ENCODE assay signal across 19 cellular contexts in the genomic region with DNA sequence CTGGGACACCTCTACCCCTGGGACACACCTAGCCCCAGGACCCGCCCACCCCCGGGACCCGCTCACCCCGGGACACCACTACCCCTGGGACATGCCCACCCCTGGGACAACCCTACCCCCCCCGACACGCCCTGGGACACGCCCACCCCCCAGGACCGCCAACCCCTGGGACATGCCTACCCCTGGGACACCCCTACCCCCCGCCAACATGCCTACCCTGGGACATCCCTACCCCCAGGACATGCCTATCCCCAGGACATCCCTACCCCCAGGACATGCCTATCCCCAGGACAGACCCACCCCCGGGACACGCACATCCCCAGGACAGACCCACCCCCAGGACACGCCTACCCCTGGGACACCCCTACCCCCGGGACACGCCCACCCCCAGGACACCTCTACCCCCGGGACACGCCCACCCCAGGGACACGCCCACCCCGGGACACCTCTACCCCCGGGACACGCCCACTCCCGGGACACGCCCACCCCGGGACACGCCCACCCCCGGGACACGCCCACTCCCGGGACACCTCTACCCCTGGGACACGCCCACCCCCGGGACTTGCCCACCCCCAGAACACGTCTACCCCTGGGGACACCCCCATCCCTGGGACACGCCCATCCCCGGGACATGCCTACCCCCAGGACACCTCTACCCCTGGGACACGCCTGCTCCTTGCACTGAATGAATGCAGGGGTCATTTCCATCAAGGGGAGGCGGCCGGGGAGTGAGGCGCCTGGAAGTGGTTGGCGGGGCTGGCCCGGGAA. TPM values are rescaled to one million over a fixed set of nuclear protein-coding genes. Genes with fewer than 3 reads are reported as not detected.
DNase-seq lines count a peak whose midpoint lies in the region; ATAC-seq and TF ChIP-seq lines count a peak whose summit lies in the region.
"Had no signal": no experiment of that assay in that cellular context is flagged by ENCODE, and none has a peak within 500 bp of the region (broad histone marks: within the 10 kb centered on the region; RNA-seq: fewer than 3 reads in every experiment).

No MANE protein-coding gene starts in this region.

- no peak overlapping the region for H3K4me3 ChIP-seq in vagina
- H3K4me3 ChIP-seq: GM12878, Peyer's patch had no signal

- POLR2A ChIA-PET in activated CD8-positive, alpha-beta T cell treated with anti-CD3 and anti-CD28 coated beads, Interleukin-2, amount 10 ng/mL, durations not matched to agents 7 days and 5 days (lab: Charles Lee): no interaction called here

- no peaks in the 10 kb centered on the region for H3K36me3 Mint-ChIP-seq in activated CD8-positive, alpha-beta T cell treated with anti-CD3 and anti-CD28 coated beads, Interleukin-2, amount 10 ng/mL, durations not matched to agents 7 days and 5 days (ENCODE audit: low read depth)
- peaks cover 6% of the 10 kb centered on the region for H3K36me3 Mint-ChIP-seq in endothelial cell (ENCODE audit: low read depth, unreplicated experiment)
- H3K36me3 Mint-ChIP-seq: natural killer cell had no signal

- intact Hi-C loops in vagina (cut with DNase I): no loop called here

- no peaks in the 10 kb centered on the region for H3K4me1 Mint-ChIP-seq in activated CD8-positive, alpha-beta T cell treated with anti-CD3 and anti-CD28 coated beads, Interleukin-2, amount 10 ng/mL, durations not matched to agents 7 days and 5 days (ENCODE audit: low read depth)
- H3K4me1 Mint-ChIP-seq in endothelial cell (ENCODE audit: unreplicated experiment): no peaks in the 10 kb centered on the region
- H3K4me1 Mint-ChIP-seq: natural killer cell had no signal

- H3K27me3 ChIP-seq in vagina: no peaks in the 10 kb centered on the region
- H3K27me3 ChIP-seq: Peyer's patch had no signal

- TF ChIP-seq POLR2A in vagina (IDR thresholded peaks at IDR 0.05): no peak

- DNase-seq in stimulated activated CD4-positive, alpha-beta T cell treated with anti-CD3 and anti-CD28 coated beads, Interleukin-15, amount 100 ng/mL, for 24 hours: peak; percentile 11
- no peak for DNase-seq in stimulated activated CD4-positive, alpha-beta T cell treated with anti-CD3 and anti-CD28 coated beads, Interleukin-4, amount 100 ng/mL, for 24 hours
- DNase-seq in iPS-NIHi11 (ENCODE audit: low spot score) (peak; percentile 65), vagina (ENCODE audit: extremely low spot score in 2 of 2) (no peak), NCI-H1048 (lab: John Stamatoyannopoulos, UW) (no peak), endothelial cell (ENCODE audit: low spot score) (no peak)
- no peak for DNase-seq in activated CD8-positive, alpha-beta T cell treated with anti-CD3 and anti-CD28 coated beads, Interleukin-2, amount 10 ng/mL, durations not matched to agents 7 days and 5 days
- DNase-seq: activated B cell treated with CpG ODN at 0.5 μM for 24 hours; activated gamma-delta T cell treated with Interleukin-2 at 50 U/mL for 16 hours; COR-L47; cortex of kidney; mammary epithelial cell; natural killer cell; NCI-H2107; Peyer's patch; stimulated activated CD4-positive, alpha-beta T cell treated with anti-CD3 and anti-CD28 coated beads, Interleukin-12 subunit alpha, Interleukin-12 subunit beta, amount 100 ng/mL, for 4 hours had no signal

- H3K9me3 ChIP-seq in vagina: no peaks in the 10 kb centered on the region
- H3K9me3 ChIP-seq: Peyer's patch had no signal

- H3K27ac ChIP-seq in vagina: peak overlapping the region; percentile 82

- H3K27me3 Mint-ChIP-seq in activated CD8-positive, alpha-beta T cell treated with anti-CD3 and anti-CD28 coated beads, Interleukin-2, amount 10 ng/mL, durations not matched to agents 7 days and 5 days (ENCODE audit: low read depth): no peaks in the 10 kb centered on the region
- H3K27me3 Mint-ChIP-seq in endothelial cell (ENCODE audit: unreplicated experiment): no peaks in the 10 kb centered on the region
- H3K27me3 Mint-ChIP-seq: activated B cell treated with CpG ODN at 0.5 μM for 24 hours had no signal

- peak; percentile 41 for ATAC-seq in SK-N-SH treated with all-trans-retinoic acid at 6 μM for 48 hours
- ATAC-seq in activated CD8-positive, alpha-beta T cell treated with anti-CD3 and anti-CD28 coated beads, Interleukin-2, amount 10 ng/mL, durations not matched to agents 7 days and 5 days: no peak
- ATAC-seq: GM12878, natural killer cell had no signal

- CTCF ChIA-PET in activated CD8-positive, alpha-beta T cell treated with anti-CD3 and anti-CD28 coated beads, Interleukin-2, amount 10 ng/mL, durations not matched to agents 7 days and 5 days (lab: Charles Lee): no interaction called here

- no peak overlapping the region for H3K4me3 Mint-ChIP-seq in activated CD8-positive, alpha-beta T cell treated with anti-CD3 and anti-CD28 coated beads, Interleukin-2, amount 10 ng/mL, durations not matched to agents 7 days and 5 days
- no peak overlapping the region for H3K4me3 Mint-ChIP-seq in endothelial cell (ENCODE audit: unreplicated experiment)
- H3K4me3 Mint-ChIP-seq: activated B cell treated with CpG ODN at 0.5 μM for 24 hours; natural killer cell; stimulated activated naive CD8-positive, alpha-beta T cell treated with anti-CD3 and anti-CD28 coated beads, Interleukin-15, Interleukin-2, amounts not matched to agents 100 ng/mL and 50 ng/mL, for 24 hours had no signal

- H3K36me3 ChIP-seq in vagina: no peaks in the 10 kb centered on the region
- H3K36me3 ChIP-seq: Peyer's patch had no signal

- no peak overlapping the region for H3K27ac Mint-ChIP-seq in activated CD8-positive, alpha-beta T cell treated with anti-CD3 and anti-CD28 coated beads, Interleukin-2, amount 10 ng/mL, durations not matched to agents 7 days and 5 days
- no peak overlapping the region for H3K27ac Mint-ChIP-seq in endothelial cell (ENCODE audit: unreplicated experiment)
- H3K27ac Mint-ChIP-seq: activated B cell treated with CpG ODN at 0.5 μM for 24 hours; natural killer cell; stimulated activated naive CD8-positive, alpha-beta T cell treated with anti-CD3 and anti-CD28 coated beads, Interleukin-15, Interleukin-2, amounts not matched to agents 100 ng/mL and 50 ng/mL, for 24 hours had no signal

- peaks cover 12% of the 10 kb centered on the region for H3K4me1 ChIP-seq in vagina
- H3K4me1 ChIP-seq: Peyer's patch had no signal

- H3K9me3 Mint-ChIP-seq in activated CD8-positive, alpha-beta T cell treated with anti-CD3 and anti-CD28 coated beads, Interleukin-2, amount 10 ng/mL, durations not matched to agents 7 days and 5 days (ENCODE audit: insufficient read depth): no peaks in the 10 kb centered on the region
- H3K9me3 Mint-ChIP-seq in endothelial cell (ENCODE audit: unreplicated experiment): no peaks in the 10 kb centered on the region
- H3K9me3 Mint-ChIP-seq: natural killer cell; stimulated activated naive CD8-positive, alpha-beta T cell treated with anti-CD3 and anti-CD28 coated beads, Interleukin-15, Interleukin-2, amounts not matched to agents 100 ng/mL and 50 ng/mL, for 24 hours had no signal

- TF ChIP-seq CTCF in vagina (IDR thresholded peaks at IDR 0.05): no peak
- TF ChIP-seq CTCF in endothelial cell (IDR thresholded peaks at IDR 0.05; ENCODE audit: unreplicated experiment): no peak

TF ChIP-seq in SK-N-SH treated with all-trans-retinoic acid at 6 μM for 48 hours, 23 proteins besides CTCF, POLR2A, EP300 and RAD21 (continues in another document):
- TF ChIP-seq GLIS3 (CRISPR knock-in tag; IDR thresholded peaks at IDR 0.05) (no peak), CSDC2 (CRISPR knock-in tag; IDR thresholded peaks at IDR 0.05) (no peak), ZNF8 (CRISPR knock-in tag; IDR thresholded peaks at IDR 0.05) (no peak), ZNF565 (CRISPR knock-in tag; conservative IDR thresholded peaks at IDR 0.05; ENCODE audit: low read depth) (no peak), TCF4 (CRISPR knock-in tag; IDR thresholded peaks at IDR 0.05; ENCODE audit: borderline replicate concordance) (no peak), SNAI2 (CRISPR knock-in tag; IDR thresholded peaks at IDR 0.05) (no peak), BACH2 (CRISPR knock-in tag; IDR thresholded peaks at IDR 0.05; ENCODE audit: borderline replicate concordance) (no peak), RARB (CRISPR knock-in tag; IDR thresholded peaks at IDR 0.05) (no peak), ESRRG (CRISPR knock-in tag; IDR thresholded peaks at IDR 0.05) (no peak), ARNTL (CRISPR knock-in tag; IDR thresholded peaks at IDR 0.05; ENCODE audit: borderline replicate concordance, low read depth) (no peak), OSR1 (CRISPR knock-in tag; IDR thresholded peaks at IDR 0.05) (no peak), ZC3H10 (CRISPR knock-in tag; IDR thresholded peaks at IDR 0.05) (no peak)
- TF ChIP-seq, protein P1, sequence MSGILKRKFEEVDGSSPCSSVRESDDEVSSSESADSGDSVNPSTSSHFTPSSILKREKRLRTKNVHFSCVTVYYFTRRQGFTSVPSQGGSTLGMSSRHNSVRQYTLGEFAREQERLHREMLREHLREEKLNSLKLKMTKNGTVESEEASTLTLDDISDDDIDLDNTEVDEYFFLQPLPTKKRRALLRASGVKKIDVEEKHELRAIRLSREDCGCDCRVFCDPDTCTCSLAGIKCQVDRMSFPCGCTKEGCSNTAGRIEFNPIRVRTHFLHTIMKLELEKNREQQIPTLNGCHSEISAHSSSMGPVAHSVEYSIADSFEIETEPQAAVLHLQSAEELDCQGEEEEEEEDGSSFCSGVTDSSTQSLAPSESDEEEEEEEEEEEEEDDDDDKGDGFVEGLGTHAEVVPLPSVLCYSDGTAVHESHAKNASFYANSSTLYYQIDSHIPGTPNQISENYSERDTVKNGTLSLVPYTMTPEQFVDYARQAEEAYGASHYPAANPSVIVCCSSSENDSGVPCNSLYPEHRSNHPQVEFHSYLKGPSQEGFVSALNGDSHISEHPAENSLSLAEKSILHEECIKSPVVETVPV (CRISPR knock-in tag; IDR thresholded peaks at IDR 0.05): no peak
- TF ChIP-seq, protein P2, sequence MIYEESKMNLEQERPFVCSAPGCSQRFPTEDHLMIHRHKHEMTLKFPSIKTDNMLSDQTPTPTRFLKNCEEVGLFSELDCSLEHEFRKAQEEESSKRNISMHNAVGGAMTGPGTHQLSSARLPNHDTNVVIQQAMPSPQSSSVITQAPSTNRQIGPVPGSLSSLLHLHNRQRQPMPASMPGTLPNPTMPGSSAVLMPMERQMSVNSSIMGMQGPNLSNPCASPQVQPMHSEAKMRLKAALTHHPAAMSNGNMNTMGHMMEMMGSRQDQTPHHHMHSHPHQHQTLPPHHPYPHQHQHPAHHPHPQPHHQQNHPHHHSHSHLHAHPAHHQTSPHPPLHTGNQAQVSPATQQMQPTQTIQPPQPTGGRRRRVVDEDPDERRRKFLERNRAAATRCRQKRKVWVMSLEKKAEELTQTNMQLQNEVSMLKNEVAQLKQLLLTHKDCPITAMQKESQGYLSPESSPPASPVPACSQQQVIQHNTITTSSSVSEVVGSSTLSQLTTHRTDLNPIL (CRISPR knock-in tag; IDR thresholded peaks at IDR 0.05; ENCODE audit: low read depth): no peak

RNA-seq across cellular contexts. Expression of a gene that starts 32.3 kb away (rescaled TPM):
- total RNA-seq in vagina (1.7 TPM), endothelial cell (ENCODE audit: unreplicated experiment) (1.5 TPM)
- total RNA-seq in activated CD8-positive, alpha-beta T cell treated with anti-CD3 and anti-CD28 coated beads, Interleukin-2, amount 10 ng/mL, durations not matched to agents 7 days and 5 days: under 1 TPM; 0.73 to 0.87 TPM

RNA-seq across cellular contexts. Expression of a gene that starts 57.1 kb away (rescaled TPM):
- total RNA-seq in vagina (15.0 TPM), endothelial cell (ENCODE audit: unreplicated experiment) (0.90 TPM)
- not detected for total RNA-seq in activated CD8-positive, alpha-beta T cell treated with anti-CD3 and anti-CD28 coated beads, Interleukin-2, amount 10 ng/mL, durations not matched to agents 7 days and 5 days
- total RNA-seq: activated B cell treated with CpG ODN at 0.5 μM for 24 hours, natural killer cell had no signal

Comparison
In these comparisons a context has a peak if more than half of its experiments do, and no peak if none do; other contexts are left out.
1. DNase-seq: peak in stimulated activated CD4-positive, alpha-beta T cell treated with anti-CD3 and anti-CD28 coated beads, Interleukin-15, amount 100 ng/mL, for 24 hours (single experiment) and iPS-NIHi11 (single experiment); none in stimulated activated CD4-positive, alpha-beta T cell treated with anti-CD3 and anti-CD28 coated beads, Interleukin-4, amount 100 ng/mL, for 24 hours (single experiment), vagina (0 of 2), NCI-H1048 (single experiment), activated CD8-positive, alpha-beta T cell treated with anti-CD3 and anti-CD28 coated beads, Interleukin-2, amount 10 ng/mL, durations not matched to agents 7 days and 5 days (single experiment) and endothelial cell (single experiment).